8 cellular contexts compared by ENCODE assay signal in genomic region chr6:73262701-73263569, GRCh38. TPM values are rescaled to one million over a fixed set of nuclear protein-coding genes. Genes with fewer than 3 reads are reported as not detected.
A peak's percentile ranks its signal among the peaks of the same experiment; 100 is the strongest.
DNase-seq lines count a peak whose midpoint lies in the region; ATAC-seq lines count a peak whose summit lies in the region.

Gene KHDC1, minus strand, starts transcription at chr6:73263196. Its CDS starts 20,679 bp downstream, at chr6:73242517.

- H3K27me3 Mint-ChIP-seq in activated naive CD8-positive, alpha-beta T cell treated with anti-CD3 and anti-CD28 coated beads, Interleukin-2, amount 10 ng/mL, durations not matched to agents 7 days and 5 days: no peaks in the 10 kb centered on the region

- ATAC-seq in GM21529 (IDR thresholded peaks at IDR 0.05; ENCODE audit: unreplicated experiment) (peak; percentile 92), right cardiac atrium (peak; percentile 92 to 96)
- peak; percentile 93 for ATAC-seq in activated naive CD8-positive, alpha-beta T cell treated with anti-CD3 and anti-CD28 coated beads, Interleukin-2, amount 10 ng/mL, durations not matched to agents 7 days and 5 days (ENCODE audit: low read depth)

- H3K27me3 ChIP-seq in right cardiac atrium (ENCODE audit: control insufficient read depth, insufficient read depth): no peaks in the 10 kb centered on the region

- H3K4me3 ChIP-seq in Jurkat, Clone E6-1 (ENCODE audit: low read length): peak within 1 kb of the TSS; percentile 90
- peak within 1 kb of the TSS; percentile 67 for H3K4me3 ChIP-seq in right cardiac atrium (ENCODE audit: low read length)

- intact Hi-C loops in right cardiac atrium (cut with DNase I): no loop called here

- POLR2A ChIA-PET in activated naive CD8-positive, alpha-beta T cell treated with anti-CD3 and anti-CD28 coated beads, Interleukin-2, amount 10 ng/mL, durations not matched to agents 7 days and 5 days (lab: Charles Lee): interaction anchor here (0.6 to 1.1 kb wide), 2 partner anchors 68 to 391 kb away, joined by 3 read pairs; partner anchors contain the start of gene SLC17A5

- no peaks in the 10 kb centered on the region for H3K4me1 ChIP-seq in right cardiac atrium (ENCODE audit: control insufficient read depth, insufficient read depth, low read length)

- DNase-seq in ELR (ENCODE audit: low read depth) (peak; percentile 76), SK-MEL-5 (ENCODE audit: low read depth, low spot score) (peak; percentile 43), right cardiac atrium (peak; percentile 51 to 85 (median 82)), retina (peak; percentile 84), GOT3 (lab: John Stamatoyannopoulos, UW) (no peak)
- peak; percentile 65 for DNase-seq in Jurkat, Clone E6-1 (ENCODE audit: low read depth, low spot score)
- DNase-seq in activated naive CD8-positive, alpha-beta T cell treated with anti-CD3 and anti-CD28 coated beads, Interleukin-2, amount 10 ng/mL, durations not matched to agents 7 days and 5 days: peak; percentile 83

- H3K36me3 Mint-ChIP-seq in activated naive CD8-positive, alpha-beta T cell treated with anti-CD3 and anti-CD28 coated beads, Interleukin-2, amount 10 ng/mL, durations not matched to agents 7 days and 5 days: peaks cover 29% of the 10 kb centered on the region

- peak within 1 kb of the TSS; percentile 83 for H3K4me3 Mint-ChIP-seq in activated naive CD8-positive, alpha-beta T cell treated with anti-CD3 and anti-CD28 coated beads, Interleukin-2, amount 10 ng/mL, durations not matched to agents 7 days and 5 days

- H3K9me3 ChIP-seq in right cardiac atrium (ENCODE audit: control insufficient read depth, low read length): no peaks in the 10 kb centered on the region

- peak within 1 kb of the TSS; percentile 81 for H3K27ac Mint-ChIP-seq in activated naive CD8-positive, alpha-beta T cell treated with anti-CD3 and anti-CD28 coated beads, Interleukin-2, amount 10 ng/mL, durations not matched to agents 7 days and 5 days

- under 1% methylated on average over 63 of the region's 63 CpGs for WGBS in right cardiac atrium

- no peaks in the 10 kb centered on the region for H3K9me3 Mint-ChIP-seq in activated naive CD8-positive, alpha-beta T cell treated with anti-CD3 and anti-CD28 coated beads, Interleukin-2, amount 10 ng/mL, durations not matched to agents 7 days and 5 days

- peaks cover 31% of the 10 kb centered on the region for H3K4me1 Mint-ChIP-seq in activated naive CD8-positive, alpha-beta T cell treated with anti-CD3 and anti-CD28 coated beads, Interleukin-2, amount 10 ng/mL, durations not matched to agents 7 days and 5 days

- H3K27ac ChIP-seq in right cardiac atrium (ENCODE audit: low read length): no peak within 1 kb of the TSS

- in situ Hi-C loops in SK-MEL-5 (cut with HindIII; ENCODE audit: low pct_unique_long_range_greater_than_20kb, low sequenced_read_pairs): no loop called here

RNA-seq across cellular contexts. Expression of gene KHDC1, which starts in this region (rescaled TPM):
- polyA plus RNA-seq in Jurkat, Clone E6-1 (2012; ENCODE audit: insufficient read depth, insufficient read length): 2.0 TPM
- total RNA-seq in SK-MEL-5 (2014; rRNA removed; shearing (Covaris generic)): 0.19 TPM in 1 of 2 replicates, not detected in the other
- polyA plus RNA-seq in SK-MEL-5 (2015; cell fraction: cytosol; rRNA removed): 0.04 and 0.14 TPM in 2 replicates
- 0.14 and 1.1 TPM in 2 replicates for polyA plus RNA-seq in SK-MEL-5 (2015; cell fraction: nucleus; rRNA removed)
- total RNA-seq in activated naive CD8-positive, alpha-beta T cell treated with anti-CD3 and anti-CD28 coated beads, Interleukin-2, amount 10 ng/mL, durations not matched to agents 7 days and 5 days: 1 to 10 TPM; 3.2 to 5.0 TPM
- total RNA-seq in right cardiac atrium: 1 to 10 TPM; 1.4 to 6.8 (median 3.7) TPM
- 5.2 TPM for polyA plus RNA-seq in right cardiac atrium
